ENCODE assay signal across 21 cellular contexts in genomic region chr12:121217066-121217465, GRCh38. TPM values are rescaled to one million over a fixed set of nuclear protein-coding genes. Genes with fewer than 3 reads are reported as not detected.
DNase-seq lines count a peak whose midpoint lies in the region; ATAC-seq and FAIRE-seq lines count a peak whose summit lies in the region.
"Had no signal": no experiment of that assay in that cellular context is flagged by ENCODE, and none has a peak within 500 bp of the region (broad histone marks: within the 10 kb centered on the region; RNA-seq: fewer than 3 reads in every experiment).

No MANE protein-coding gene starts in this region.

- peaks cover 54% of the 10 kb centered on the region for H3K36me3 Mint-ChIP-seq in activated CD8-positive, alpha-beta memory T cell treated with anti-CD3 and anti-CD28 coated beads, Interleukin-2, amount 10 ng/mL, durations not matched to agents 7 days and 5 days

- H3K4me1 Mint-ChIP-seq in activated CD8-positive, alpha-beta memory T cell treated with anti-CD3 and anti-CD28 coated beads, Interleukin-2, amount 10 ng/mL, durations not matched to agents 7 days and 5 days, result peaks cover 48% of the 10 kb centered on the region

- DNase-seq in activated CD8-positive, alpha-beta memory T cell treated with anti-CD3 and anti-CD28 coated beads, Interleukin-2, amount 10 ng/mL, durations not matched to agents 7 days and 5 days, result no peak
- DNase-seq in activated CD8-positive, alpha-beta memory T cell treated with anti-CD3 and anti-CD28 coated beads, Interleukin-2, amount 50 U/mL, for 48 hours, result no peak
- DNase-seq in SW480 (ENCODE audit: low spot score) (peak; percentile 13), left colon (peak; percentile 72 to 78), small intestine (peak; percentile 79), NCI-H1694 treated with DMSO at 0.1 percent for 48 hours (lab: John Stamatoyannopoulos, UW) (no peak)
- DNase-seq in activated CD4-positive, CD25-positive, alpha-beta regulatory T cell (lab: John Stamatoyannopoulos, UW), result no peak
- DNase-seq: activated CD4-positive, alpha-beta T cell treated with anti-CD3 and anti-CD28 coated beads, Interleukin-2, amount 50 U/mL, for 4 hours; activated naive CD8-positive, alpha-beta T cell treated with anti-CD3 and anti-CD28 coated beads, Interleukin-2, amount 10 ng/mL, durations not matched to agents 7 days and 5 days; activated T-cell treated with anti-CD3 and anti-CD28 coated beads, Interleukin-2, amount 50 U/mL, for 4 hours; DMS153; GM23248; KBM-7; NCI-H1930; NCI-H226; stimulated activated CD4-positive, alpha-beta T cell treated with anti-CD3 and anti-CD28 coated beads, Interleukin-15, amount 100 ng/mL, for 24 hours; substantia nigra had no signal

- no peak overlapping the region for H3K4me3 ChIP-seq in small intestine (ENCODE audit: low read depth in 1 of 2, low read length in 2 of 2)
- H3K4me3 ChIP-seq: GM12878, GM23248 had no signal

- no peaks in the 10 kb centered on the region for H3K9me3 ChIP-seq in small intestine (ENCODE audit: control insufficient read depth, low read depth)

- no peaks in the 10 kb centered on the region for H3K27me3 ChIP-seq in small intestine (ENCODE audit: control insufficient read depth in 2 of 2, insufficient read depth in 2 of 2, low read length in 2 of 2)

- no peak overlapping the region for H3K4me3 Mint-ChIP-seq in activated CD8-positive, alpha-beta memory T cell treated with anti-CD3 and anti-CD28 coated beads, Interleukin-2, amount 10 ng/mL, durations not matched to agents 7 days and 5 days
- H3K4me3 Mint-ChIP-seq: activated naive CD8-positive, alpha-beta T cell treated with anti-CD3 and anti-CD28 coated beads, Interleukin-2, amount 10 ng/mL, durations not matched to agents 7 days and 5 days; activated T-cell treated with anti-CD3 and anti-CD28 coated beads, Interleukin-2, amount 50 U/mL, for 4 hours; T-helper 1 cell treated with Interleukin-12 subunit alpha and Interleukin-12 subunit beta and Interleukin-4 antibody, amounts not matched to agents 30 μg/mL and 1 μg/mL, for 36 hours had no signal

- CTCF ChIA-PET in activated CD8-positive, alpha-beta memory T cell treated with anti-CD3 and anti-CD28 coated beads, Interleukin-2, amount 10 ng/mL, durations not matched to agents 7 days and 5 days (lab: Charles Lee), result interaction anchor here (0.8 to 4.6 kb wide), 4 partner anchors 13 to 134 kb away, joined by 3 to 22 read pairs (median 3); no protein-coding TSS in a partner anchor

- no peaks in the 10 kb centered on the region for H3K9me3 Mint-ChIP-seq in activated CD8-positive, alpha-beta memory T cell treated with anti-CD3 and anti-CD28 coated beads, Interleukin-2, amount 10 ng/mL, durations not matched to agents 7 days and 5 days (ENCODE audit: low read depth)
- H3K9me3 Mint-ChIP-seq: activated naive CD8-positive, alpha-beta T cell treated with anti-CD3 and anti-CD28 coated beads, Interleukin-2, amount 10 ng/mL, durations not matched to agents 7 days and 5 days; activated T-cell treated with anti-CD3 and anti-CD28 coated beads, Interleukin-2, amount 50 U/mL, for 4 hours; T-helper 1 cell treated with Interleukin-12 subunit alpha and Interleukin-12 subunit beta and Interleukin-4 antibody, amounts not matched to agents 30 μg/mL and 1 μg/mL, for 36 hours had no signal

- intact Hi-C loops in left colon (cut with DNase I, micrococcal nuclease), result no loop called here

- H3K27ac ChIP-seq in small intestine (ENCODE audit: low read depth in 1 of 2, low read length in 1 of 2), result peak overlapping the region; percentile 68 to 85
- H3K27ac ChIP-seq: C4-2B, GM23248 had no signal

- H3K27ac Mint-ChIP-seq in activated CD8-positive, alpha-beta memory T cell treated with anti-CD3 and anti-CD28 coated beads, Interleukin-2, amount 10 ng/mL, durations not matched to agents 7 days and 5 days, result peak overlapping the region; percentile 19
- H3K27ac Mint-ChIP-seq: activated naive CD8-positive, alpha-beta T cell treated with anti-CD3 and anti-CD28 coated beads, Interleukin-2, amount 10 ng/mL, durations not matched to agents 7 days and 5 days; T-helper 1 cell treated with Interleukin-12 subunit alpha and Interleukin-12 subunit beta and Interleukin-4 antibody, amounts not matched to agents 30 μg/mL and 1 μg/mL, for 36 hours had no signal

- H3K36me3 ChIP-seq in small intestine (ENCODE audit: control insufficient read depth in 2 of 2, insufficient read depth in 2 of 2, low read length in 2 of 2), result peaks cover 4 to 6% of the 10 kb centered on the region in 2 donors

- ATAC-seq in activated CD8-positive, alpha-beta memory T cell treated with anti-CD3 and anti-CD28 coated beads, Interleukin-2, amount 10 ng/mL, durations not matched to agents 7 days and 5 days, result no peak
- ATAC-seq in left colon (peak; percentile 66), GM21381 (IDR thresholded peaks at IDR 0.05; ENCODE audit: unreplicated experiment) (no peak)
- ATAC-seq: activated T-cell treated with anti-CD3 and anti-CD28 coated beads, Interleukin-2, amount 50 U/mL, for 4 hours; GM12878 had no signal

- no peak for FAIRE-seq in small intestine (lab: Jason Lieb, UNC)
- FAIRE-seq: GM12878 had no signal

- 22 to 63% (median 32%) methylated on average over 8 of the region's 8 CpGs for WGBS in small intestine, 3 donors

- H3K4me1 ChIP-seq in small intestine (ENCODE audit: control insufficient read depth in 2 of 2, insufficient read depth in 1 of 2, low read depth in 1 of 2, low read length in 1 of 2), result peaks cover 7 to 13% of the 10 kb centered on the region in 2 donors

- no peaks in the 10 kb centered on the region for H3K27me3 Mint-ChIP-seq in activated CD8-positive, alpha-beta memory T cell treated with anti-CD3 and anti-CD28 coated beads, Interleukin-2, amount 10 ng/mL, durations not matched to agents 7 days and 5 days
- H3K27me3 Mint-ChIP-seq: activated naive CD8-positive, alpha-beta T cell treated with anti-CD3 and anti-CD28 coated beads, Interleukin-2, amount 10 ng/mL, durations not matched to agents 7 days and 5 days had no signal

RNA-seq across cellular contexts. Expression of gene P2RX4, which starts 7.1 kb away (rescaled TPM):
- total RNA-seq in activated CD8-positive, alpha-beta memory T cell treated with anti-CD3 and anti-CD28 coated beads, Interleukin-2, amount 10 ng/mL, durations not matched to agents 7 days and 5 days, result 10 to 100 TPM; 52.6 to 64.8 TPM
- total RNA-seq in left colon, result 100 to 1,000 TPM; 131 to 146 TPM
- polyA plus RNA-seq in small intestine, result 10 to 100 TPM; 17.5 to 49.6 (median 37.3) TPM

Comparison
In these comparisons a context has a peak if more than half of its experiments do, and no peak if none do; other contexts are left out.
1. DNase-seq: peak in SW480 (single experiment), left colon (2 of 2) and small intestine (single experiment); none in activated CD8-positive, alpha-beta memory T cell treated with anti-CD3 and anti-CD28 coated beads, Interleukin-2, amount 10 ng/mL, durations not matched to agents 7 days and 5 days (single experiment), activated CD8-positive, alpha-beta memory T cell treated with anti-CD3 and anti-CD28 coated beads, Interleukin-2, amount 50 U/mL, for 48 hours (single experiment), NCI-H1694 treated with DMSO at 0.1 percent for 48 hours (single experiment) and activated CD4-positive, CD25-positive, alpha-beta regulatory T cell (0 of 4).